1 cellular context compared by ENCODE assay signal in genomic region chr5:115841382-115842088, GRCh38.
A peak's percentile ranks its signal among the peaks of the same experiment; 100 is the strongest.
TF ChIP-seq lines count a peak whose summit lies in the region.

TSS of gene AP3S1 (plus strand) at chr5:115841935. CDS start at chr5:115842038, 103 bp downstream.
TSS of gene ATG12 (minus strand) at chr5:115841565. CDS start at chr5:115841552, 13 bp downstream.

TF ChIP-seq in liver, 16 proteins besides CTCF, POLR2A, EP300 and RAD21 (continued from another document):
- TF ChIP-seq REST (IDR thresholded peaks at IDR 0.05) (peak; percentile 84), TAF1 (conservative IDR thresholded peaks at IDR 0.05) (peak; percentile 98), FOXA2 (IDR thresholded peaks at IDR 0.05) (no peak), YY1 (IDR thresholded peaks at IDR 0.05) (peak; percentile 100), MAX (IDR thresholded peaks at IDR 0.05) (peak; percentile 94), RXRA (IDR thresholded peaks at IDR 0.05) (peak; percentile 25 to 29), SP1 (IDR thresholded peaks at IDR 0.05) (peak; percentile 52), HNF4G (IDR thresholded peaks at IDR 0.05) (no peak), EGR1 (IDR thresholded peaks at IDR 0.05; ENCODE audit: low read depth in 2 of 2) (no peak)
